1 cellular context compared by ENCODE assay signal in the genomic region with DNA sequence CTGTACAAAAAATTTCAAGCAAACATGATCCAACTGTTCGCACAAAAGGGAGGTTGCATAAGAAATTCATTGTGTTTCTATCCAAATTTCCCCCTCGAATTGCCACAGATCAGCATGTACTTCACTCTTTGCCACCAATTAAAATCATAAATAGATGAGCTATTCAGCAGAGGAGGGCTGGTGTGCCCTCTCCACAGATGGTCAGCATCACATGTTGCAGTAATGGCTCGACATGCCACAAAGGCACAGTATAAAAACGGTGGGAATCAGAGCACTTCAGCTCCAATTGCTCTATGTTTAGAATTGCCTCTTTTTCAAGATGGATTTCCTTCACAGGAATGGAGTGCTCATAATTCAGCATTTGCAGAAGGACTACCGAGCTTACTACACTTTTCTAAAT.
TF ChIP-seq lines count a peak whose summit lies in the region.

A gene with protein sequence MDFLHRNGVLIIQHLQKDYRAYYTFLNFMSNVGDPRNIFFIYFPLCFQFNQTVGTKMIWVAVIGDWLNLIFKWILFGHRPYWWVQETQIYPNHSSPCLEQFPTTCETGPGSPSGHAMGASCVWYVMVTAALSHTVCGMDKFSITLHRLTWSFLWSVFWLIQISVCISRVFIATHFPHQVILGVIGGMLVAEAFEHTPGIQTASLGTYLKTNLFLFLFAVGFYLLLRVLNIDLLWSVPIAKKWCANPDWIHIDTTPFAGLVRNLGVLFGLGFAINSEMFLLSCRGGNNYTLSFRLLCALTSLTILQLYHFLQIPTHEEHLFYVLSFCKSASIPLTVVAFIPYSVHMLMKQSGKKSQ (plus strand): TSS at position 279 of the 400 bp plus-strand sequence. CDS start 41 bp downstream, at position 320.

TF ChIP-seq in K562, 482 proteins besides CTCF, POLR2A, EP300 and RAD21 (continued from another document):
- TF ChIP-seq CEBPB (tag; IDR thresholded peaks at IDR 0.05) = no peak
- no peak for TF ChIP-seq ARHGAP35 (IDR thresholded peaks at IDR 0.05; ENCODE audit: partially characterized antibody)
- TF ChIP-seq ZNF3 (CRISPR knock-in tag; IDR thresholded peaks at IDR 0.05) = no peak
- no peak for TF ChIP-seq PRMT5 (CRISPR knock-in tag; IDR thresholded peaks at IDR 0.05)
- TF ChIP-seq, protein P1, sequence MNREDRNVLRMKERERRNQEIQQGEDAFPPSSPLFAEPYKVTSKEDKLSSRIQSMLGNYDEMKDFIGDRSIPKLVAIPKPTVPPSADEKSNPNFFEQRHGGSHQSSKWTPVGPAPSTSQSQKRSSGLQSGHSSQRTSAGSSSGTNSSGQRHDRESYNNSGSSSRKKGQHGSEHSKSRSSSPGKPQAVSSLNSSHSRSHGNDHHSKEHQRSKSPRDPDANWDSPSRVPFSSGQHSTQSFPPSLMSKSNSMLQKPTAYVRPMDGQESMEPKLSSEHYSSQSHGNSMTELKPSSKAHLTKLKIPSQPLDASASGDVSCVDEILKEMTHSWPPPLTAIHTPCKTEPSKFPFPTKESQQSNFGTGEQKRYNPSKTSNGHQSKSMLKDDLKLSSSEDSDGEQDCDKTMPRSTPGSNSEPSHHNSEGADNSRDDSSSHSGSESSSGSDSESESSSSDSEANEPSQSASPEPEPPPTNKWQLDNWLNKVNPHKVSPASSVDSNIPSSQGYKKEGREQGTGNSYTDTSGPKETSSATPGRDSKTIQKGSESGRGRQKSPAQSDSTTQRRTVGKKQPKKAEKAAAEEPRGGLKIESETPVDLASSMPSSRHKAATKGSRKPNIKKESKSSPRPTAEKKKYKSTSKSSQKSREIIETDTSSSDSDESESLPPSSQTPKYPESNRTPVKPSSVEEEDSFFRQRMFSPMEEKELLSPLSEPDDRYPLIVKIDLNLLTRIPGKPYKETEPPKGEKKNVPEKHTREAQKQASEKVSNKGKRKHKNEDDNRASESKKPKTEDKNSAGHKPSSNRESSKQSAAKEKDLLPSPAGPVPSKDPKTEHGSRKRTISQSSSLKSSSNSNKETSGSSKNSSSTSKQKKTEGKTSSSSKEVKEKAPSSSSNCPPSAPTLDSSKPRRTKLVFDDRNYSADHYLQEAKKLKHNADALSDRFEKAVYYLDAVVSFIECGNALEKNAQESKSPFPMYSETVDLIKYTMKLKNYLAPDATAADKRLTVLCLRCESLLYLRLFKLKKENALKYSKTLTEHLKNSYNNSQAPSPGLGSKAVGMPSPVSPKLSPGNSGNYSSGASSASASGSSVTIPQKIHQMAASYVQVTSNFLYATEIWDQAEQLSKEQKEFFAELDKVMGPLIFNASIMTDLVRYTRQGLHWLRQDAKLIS (CRISPR knock-in tag; IDR thresholded peaks at IDR 0.05) = no peak
- TF ChIP-seq KDM2B (CRISPR knock-in tag; IDR thresholded peaks at IDR 0.05) = no peak
- no peak for TF ChIP-seq ZNF318 (IDR thresholded peaks at IDR 0.05; ENCODE audit: borderline replicate concordance in 1 of 2, low read depth in 1 of 2)
